In genomic region chr3:130961458-130961857, GRCh38 we compare ENCODE assay signal across 2 cellular contexts.
A peak's percentile ranks its signal among the peaks of the same experiment; 100 is the strongest.
TF ChIP-seq lines count a peak whose summit lies in the region.

No MANE protein-coding gene starts in this region.

TF ChIP-seq in IMR-90, 13 proteins besides CTCF, POLR2A, EP300 and RAD21:
- TF ChIP-seq ELK1 (IDR thresholded peaks at IDR 0.05; ENCODE audit: borderline replicate concordance, low read depth, low read length), result no peak
- TF ChIP-seq CHD1 (IDR thresholded peaks at IDR 0.05; ENCODE audit: low read depth, low read length), result no peak
- TF ChIP-seq MXI1 (IDR thresholded peaks at IDR 0.05; ENCODE audit: borderline replicate concordance, low read depth, low read length), result no peak
- no peak for TF ChIP-seq BHLHE40 (IDR thresholded peaks at IDR 0.05; ENCODE audit: low read depth, low read length)
- TF ChIP-seq CEBPB (IDR thresholded peaks at IDR 0.05; ENCODE audit: low read depth, low read length), result peak; percentile 56
- TF ChIP-seq NFE2L2 (IDR thresholded peaks at IDR 0.05; ENCODE audit: low read depth, low read length), result no peak

TF ChIP-seq in K562, 482 proteins besides CTCF, POLR2A, EP300 and RAD21 (continued from another document):
- TF ChIP-seq, protein P1, sequence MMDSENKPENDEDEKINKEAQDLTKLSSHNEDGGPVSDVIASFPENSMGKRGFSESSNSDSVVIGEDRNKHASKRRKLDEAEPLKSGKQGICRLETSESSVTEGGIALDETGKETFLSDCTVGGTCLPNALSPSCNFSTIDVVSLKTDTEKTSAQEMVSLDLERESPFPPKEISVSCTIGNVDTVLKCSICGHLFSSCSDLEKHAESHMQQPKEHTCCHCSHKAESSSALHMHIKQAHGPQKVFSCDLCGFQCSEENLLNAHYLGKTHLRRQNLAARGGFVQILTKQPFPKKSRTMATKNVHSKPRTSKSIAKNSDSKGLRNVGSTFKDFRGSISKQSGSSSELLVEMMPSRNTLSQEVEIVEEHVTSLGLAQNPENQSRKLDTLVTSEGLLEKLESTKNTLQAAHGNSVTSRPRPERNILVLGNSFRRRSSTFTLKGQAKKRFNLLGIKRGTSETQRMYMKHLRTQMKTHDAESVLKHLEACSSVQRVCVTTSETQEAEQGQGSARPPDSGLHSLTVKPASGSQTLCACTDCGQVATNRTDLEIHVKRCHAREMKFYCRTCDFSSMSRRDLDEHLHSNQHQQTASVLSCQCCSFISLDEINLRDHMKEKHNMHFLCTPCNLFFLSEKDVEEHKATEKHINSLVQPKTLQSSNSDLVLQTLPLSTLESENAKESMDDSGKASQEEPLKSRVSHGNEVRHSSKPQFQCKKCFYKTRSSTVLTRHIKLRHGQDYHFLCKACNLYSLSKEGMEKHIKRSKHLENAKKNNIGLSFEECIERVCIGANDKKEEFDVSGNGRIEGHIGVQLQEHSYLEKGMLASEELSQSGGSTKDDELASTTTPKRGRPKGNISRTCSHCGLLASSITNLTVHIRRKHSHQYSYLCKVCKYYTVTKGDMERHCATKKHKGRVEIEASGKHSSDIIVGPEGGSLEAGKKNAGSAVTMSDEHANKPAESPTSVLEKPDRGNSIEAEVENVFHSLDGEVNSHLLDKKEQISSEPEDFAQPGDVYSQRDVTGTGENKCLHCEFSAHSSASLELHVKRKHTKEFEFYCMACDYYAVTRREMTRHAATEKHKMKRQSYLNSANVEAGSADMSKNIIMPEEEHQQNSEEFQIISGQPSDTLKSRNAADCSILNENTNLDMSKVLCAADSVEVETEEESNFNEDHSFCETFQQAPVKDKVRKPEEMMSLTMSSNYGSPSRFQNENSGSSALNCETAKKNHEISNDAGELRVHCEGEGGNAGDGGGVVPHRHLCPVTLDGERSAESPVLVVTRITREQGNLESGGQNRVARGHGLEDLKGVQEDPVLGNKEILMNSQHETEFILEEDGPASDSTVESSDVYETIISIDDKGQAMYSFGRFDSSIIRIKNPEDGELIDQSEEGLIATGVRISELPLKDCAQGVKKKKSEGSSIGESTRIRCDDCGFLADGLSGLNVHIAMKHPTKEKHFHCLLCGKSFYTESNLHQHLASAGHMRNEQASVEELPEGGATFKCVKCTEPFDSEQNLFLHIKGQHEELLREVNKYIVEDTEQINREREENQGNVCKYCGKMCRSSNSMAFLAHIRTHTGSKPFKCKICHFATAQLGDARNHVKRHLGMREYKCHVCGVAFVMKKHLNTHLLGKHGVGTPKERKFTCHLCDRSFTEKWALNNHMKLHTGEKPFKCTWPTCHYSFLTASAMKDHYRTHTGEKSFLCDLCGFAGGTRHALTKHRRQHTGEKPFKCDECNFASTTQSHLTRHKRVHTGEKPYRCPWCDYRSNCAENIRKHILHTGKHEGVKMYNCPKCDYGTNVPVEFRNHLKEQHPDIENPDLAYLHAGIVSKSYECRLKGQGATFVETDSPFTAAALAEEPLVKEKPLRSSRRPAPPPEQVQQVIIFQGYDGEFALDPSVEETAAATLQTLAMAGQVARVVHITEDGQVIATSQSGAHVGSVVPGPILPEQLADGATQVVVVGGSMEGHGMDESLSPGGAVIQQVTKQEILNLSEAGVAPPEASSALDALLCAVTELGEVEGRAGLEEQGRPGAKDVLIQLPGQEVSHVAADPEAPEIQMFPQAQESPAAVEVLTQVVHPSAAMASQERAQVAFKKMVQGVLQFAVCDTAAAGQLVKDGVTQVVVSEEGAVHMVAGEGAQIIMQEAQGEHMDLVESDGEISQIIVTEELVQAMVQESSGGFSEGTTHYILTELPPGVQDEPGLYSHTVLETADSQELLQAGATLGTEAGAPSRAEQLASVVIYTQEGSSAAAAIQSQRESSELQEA (IDR thresholded peaks at IDR 0.05; ENCODE audit: low read depth), result no peak
- no peak for TF ChIP-seq TEAD1 (CRISPR knock-in tag; IDR thresholded peaks at IDR 0.05)
- TF ChIP-seq ATF3 (IDR thresholded peaks at IDR 0.05), result peak; percentile 51; the same call in 1 of the 2 replicates
- TF ChIP-seq ATF3 (CRISPR knock-in tag; conservative IDR thresholded peaks at IDR 0.05), result no peak
- no peak for TF ChIP-seq CEBPG (CRISPR knock-in tag; IDR thresholded peaks at IDR 0.05)
- TF ChIP-seq CEBPG (tag; conservative IDR thresholded peaks at IDR 0.05 in 1 of 2, IDR thresholded peaks at IDR 0.05 in 1 of 2), result peak; percentile 41 to 42; a peak in 2 of 4 replicates
- TF ChIP-seq SAFB (IDR thresholded peaks at IDR 0.05; ENCODE audit: borderline replicate concordance, low read depth, low read length), result no peak
- TF ChIP-seq ZNF143 (CRISPR knock-in tag; IDR thresholded peaks at IDR 0.05), result no peak
- TF ChIP-seq XRCC4 (IDR thresholded peaks at IDR 0.05; ENCODE audit: extremely low read depth, insufficient read depth, insufficient read length), result no peak
- no peak for TF ChIP-seq USF1 (CRISPR knock-in tag; IDR thresholded peaks at IDR 0.05)
- TF ChIP-seq ZBTB1 (CRISPR knock-in tag; IDR thresholded peaks at IDR 0.05; ENCODE audit: borderline replicate concordance, low read depth), result no peak
- TF ChIP-seq FOS (IDR thresholded peaks at IDR 0.05; ENCODE audit: extremely low read depth, insufficient read length), result no peak
- no peak for TF ChIP-seq CAMTA2 (CRISPR knock-in tag; conservative IDR thresholded peaks at IDR 0.05)
- no peak for TF ChIP-seq RBM14 (IDR thresholded peaks at IDR 0.05; ENCODE audit: borderline replicate concordance, insufficient read depth, low read depth, low read length)
- TF ChIP-seq, protein P2, sequence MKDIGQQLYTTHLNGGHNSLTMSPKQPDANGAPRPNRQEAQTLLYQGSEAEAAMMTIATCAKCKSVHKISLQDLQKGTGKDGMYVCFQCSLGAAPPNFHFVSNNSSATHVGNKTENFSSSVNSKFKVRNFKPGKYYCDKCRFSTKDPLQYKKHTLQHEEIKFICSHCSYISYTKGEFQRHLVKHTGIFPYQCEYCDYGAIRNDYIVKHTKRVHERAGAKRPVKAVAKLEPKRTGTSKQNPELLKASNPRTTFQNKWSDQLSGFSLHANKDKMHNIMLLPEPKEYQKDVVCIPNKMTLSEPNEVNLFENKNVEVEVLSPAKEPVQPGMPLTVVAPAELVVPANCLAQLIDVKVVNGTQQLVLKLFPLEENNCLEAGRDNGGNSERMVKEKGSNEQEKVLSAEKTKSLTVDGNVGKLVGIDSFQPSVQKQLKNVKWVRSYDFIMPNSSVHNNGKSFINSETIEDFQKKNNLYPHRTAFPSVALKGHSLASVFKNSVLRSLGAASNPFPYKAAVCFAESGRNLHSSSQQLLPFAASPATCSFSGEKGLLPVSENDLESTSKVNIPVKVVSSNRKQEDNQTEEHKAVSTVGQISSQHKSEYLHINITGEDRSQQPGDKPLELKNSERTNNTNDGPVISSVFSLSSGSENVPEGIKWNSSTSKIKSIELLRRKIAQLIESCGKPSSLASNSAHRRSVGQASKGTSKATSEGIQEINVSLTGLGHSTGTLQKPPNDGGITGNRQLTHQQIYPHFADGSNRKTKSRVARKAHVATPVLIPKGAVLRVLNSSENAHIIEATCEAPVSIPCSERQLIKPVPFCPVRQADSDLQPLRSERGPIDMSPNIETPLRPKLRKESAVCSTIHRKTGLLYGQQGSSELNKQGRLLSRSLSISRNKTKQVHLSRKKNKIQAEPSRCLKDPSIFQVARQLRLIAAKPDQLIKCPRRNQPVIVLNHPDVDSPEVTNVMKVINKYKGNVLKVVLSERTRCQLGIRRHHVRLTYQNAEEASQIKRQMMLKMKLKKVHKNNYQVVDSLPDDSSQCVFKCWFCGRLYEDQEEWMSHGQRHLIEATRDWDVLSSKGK (CRISPR knock-in tag; IDR thresholded peaks at IDR 0.05), result no peak
- TF ChIP-seq CEBPB (tag; IDR thresholded peaks at IDR 0.05), result 0 out of 2 replicates have a peak, but pooled peaks have one; percentile 9
